ENCODE assay signal across 24 cellular contexts in genomic region chr3:167668651-167669050, GRCh38. TPM values are rescaled to one million over a fixed set of nuclear protein-coding genes. Genes with fewer than 3 reads are reported as not detected.
"Had no signal": no experiment of that assay in that cellular context is flagged by ENCODE, and none has a peak within 500 bp of the region (broad histone marks: within the 10 kb centered on the region; RNA-seq: fewer than 3 reads in every experiment).

No MANE protein-coding gene starts in this region.

- H3K27ac ChIP-seq: KMS-11, Peyer's patch had no signal

- H3K4me2 ChIP-seq: KMS-11, SK-N-SH had no signal

- DNase-seq: IMR-90, Kasumi-1, MM.1S, NCI-H1092 treated with DMSO at 0.1 percent for 48 hours, NCI-H1436, NCI-H187, NCI-H2029, NCI-H2081 treated with DMSO at 0.1 percent for 48 hours, NCI-H2171, NCI-H226, NCI-H446, NCI-H510A, NCI-H524 treated with DMSO at 0.1 percent for 48 hours, NCI-H69, NCI-H774, PC-3, Peyer's patch, Right ventricle myocardium superior, SK-N-SH, SW 1271 had no signal

- H3K9ac ChIP-seq: KMS-11, SK-N-SH had no signal

- H3K9me3 ChIP-seq: Peyer's patch, SK-N-SH had no signal

- H3K36me3 ChIP-seq: Peyer's patch had no signal

- H3K4me3 ChIP-seq: Peyer's patch had no signal

- H3K27me3 ChIP-seq: Peyer's patch had no signal

- H3K4me1 ChIP-seq: Peyer's patch had no signal

- ATAC-seq: PC-3 had no signal

RNA-seq across cellular contexts. Expression of gene WDR49, which starts 14.9 kb away (rescaled TPM):
- total RNA-seq: HT-29, IMR-90, M059J, SK-MEL-5 had no signal
- polyA plus RNA-seq: IMR-90, SK-N-SH had no signal
